In genomic region chr3:109265300-109265699, GRCh38 we compare ENCODE assay signal across 21 cellular contexts. TPM values are rescaled to one million over a fixed set of nuclear protein-coding genes. Genes with fewer than 3 reads are reported as not detected.
DNase-seq lines count a peak whose midpoint lies in the region; ATAC-seq, FAIRE-seq and TF ChIP-seq lines count a peak whose summit lies in the region.
"Had no signal": no experiment of that assay in that cellular context is flagged by ENCODE, and none has a peak within 500 bp of the region (broad histone marks: within the 10 kb centered on the region; RNA-seq: fewer than 3 reads in every experiment).

No MANE protein-coding gene starts in this region.

- H3F3A ChIP-seq in PC-3 (ENCODE audit: low read length, unreplicated experiment), result no peaks in the 10 kb centered on the region

- peaks cover 4% of the 10 kb centered on the region for H3K27me3 Mint-ChIP-seq in nephron (ENCODE audit: low read depth)

- CTCF ChIA-PET in PC-3 (lab: Charles Lee), result no interaction called here

- peaks cover 12% of the 10 kb centered on the region; the same call in 1 of the 2 replicates for H3K27me3 ChIP-seq in PC-3 (ENCODE audit: low read length)

- peaks cover 8% of the 10 kb centered on the region for H3K4me1 Mint-ChIP-seq in nephron

- no peaks in the 10 kb centered on the region for H3K36me3 Mint-ChIP-seq in nephron (ENCODE audit: low read depth)

- H3K27ac Mint-ChIP-seq in nephron, result peak overlapping the region; percentile 5 to 20 (median 17)

- H4K20me1 ChIP-seq in PC-3 (ENCODE audit: low read length), result no peaks in the 10 kb centered on the region

- no peak for ATAC-seq in PC-3
- no peak for ATAC-seq in Right ventricle myocardium inferior
- ATAC-seq: A549 had no signal

- intact Hi-C loops in PC-3 (cut with micrococcal nuclease), result no loop called here
- intact Hi-C loops in Right ventricle myocardium inferior (cut with DNase I), result no loop called here

- peaks cover 3% of the 10 kb centered on the region for H3K9me3 Mint-ChIP-seq in nephron

- no peaks in the 10 kb centered on the region for H3K36me3 ChIP-seq in PC-3 (ENCODE audit: low read depth, low read length)

- no TSS peak for BruUV-seq in PC-3 (replicated peaks; lab: Mats Ljungman, UMichigan)

- peak; percentile 41 for FAIRE-seq in endometrium (lab: Jason Lieb, UNC)
- FAIRE-seq: A549, GM12892, H1, RCC 7860 had no signal

- no peak overlapping the region for H3K4me3 Mint-ChIP-seq in nephron

- peak; percentile 54 for DNase-seq in ELR (ENCODE audit: low read depth)
- peak; percentile 51 for DNase-seq in PC-3
- DNase-seq in NOMO-1 treated with DMSO at 0.1 percent for 48 hours (lab: John Stamatoyannopoulos, UW; ENCODE audit: unreplicated experiment), result no peak
- DNase-seq in activated CD4-positive, alpha-beta T cell treated with anti-CD3 and anti-CD28 coated beads, Interleukin-2, amount 50 U/mL, for 1 hour, result no peak
- no peak for DNase-seq in Right ventricle myocardium inferior (ENCODE audit: missing footprints)
- DNase-seq: C1 segment of cervical spinal cord, DMS 273 treated with DMSO at 0.1 percent for 48 hours, NCI-H1048, NCI-H1436 treated with DMSO at 0.1 percent for 48 hours, NCI-H2029 treated with DMSO at 0.1 percent for 48 hours, NCI-H2171 treated with DMSO at 0.1 percent for 48 hours, NCI-H510A, NCI-H774, SIG-M5 had no signal

- POLR2A ChIA-PET in PC-3 (lab: Charles Lee; ENCODE audit: unreplicated experiment), result no interaction called here

- no peaks in the 10 kb centered on the region for H3K9me3 ChIP-seq in PC-3 (ENCODE audit: low read length)
- H3K9me3 ChIP-seq: A549 had no signal

- H2AFZ ChIP-seq in PC-3 (ENCODE audit: low read length), result no peak overlapping the region

- H3K79me2 ChIP-seq in PC-3 (ENCODE audit: low read length), result no peaks in the 10 kb centered on the region

- no peak overlapping the region for H3K4me2 ChIP-seq in PC-3 (ENCODE audit: low read length)
- H3K4me2 ChIP-seq: A549 had no signal

- no peaks in the 10 kb centered on the region for H3K4me1 ChIP-seq in PC-3 (ENCODE audit: insufficient read depth, low read length)
- H3K4me1 ChIP-seq: A549 had no signal

- TF ChIP-seq CTCF in PC-3 (conservative IDR thresholded peaks at IDR 0.05; ENCODE audit: low read depth, low read length) (no peak), nephron (IDR thresholded peaks at IDR 0.05; ENCODE audit: unreplicated experiment in 3 of 3) (no peak)

- no peak overlapping the region for H3K4me3 ChIP-seq in PC-3 (ENCODE audit: low read length)
- H3K4me3 ChIP-seq: A549 had no signal

- no peak overlapping the region for H3K9ac ChIP-seq in PC-3 (ENCODE audit: low read length)

- no peaks in the 10 kb centered on the region for H3K9me2 ChIP-seq in PC-3 (replicated peaks; ENCODE audit: low read length)

- no peak overlapping the region for H3K27ac ChIP-seq in PC-3 (ENCODE audit: low read length)
- H3K27ac ChIP-seq: A549, HL-60 had no signal

RNA-seq across cellular contexts. Expression of gene DPPA2, which starts 51.0 kb away (rescaled TPM):
- total RNA-seq in PC-3 (2014; rRNA removed) (not detected in 2 replicates), Right ventricle myocardium inferior (not detected)

Comparison
In these comparisons a context has a peak if more than half of its experiments do, and no peak if none do; other contexts are left out.
1. DNase-seq: peak in ELR (single experiment) and PC-3 (single experiment); none in NOMO-1 treated with DMSO at 0.1 percent for 48 hours (single experiment), activated CD4-positive, alpha-beta T cell treated with anti-CD3 and anti-CD28 coated beads, Interleukin-2, amount 50 U/mL, for 1 hour (single experiment) and Right ventricle myocardium inferior (single experiment).